In the genomic region with DNA sequence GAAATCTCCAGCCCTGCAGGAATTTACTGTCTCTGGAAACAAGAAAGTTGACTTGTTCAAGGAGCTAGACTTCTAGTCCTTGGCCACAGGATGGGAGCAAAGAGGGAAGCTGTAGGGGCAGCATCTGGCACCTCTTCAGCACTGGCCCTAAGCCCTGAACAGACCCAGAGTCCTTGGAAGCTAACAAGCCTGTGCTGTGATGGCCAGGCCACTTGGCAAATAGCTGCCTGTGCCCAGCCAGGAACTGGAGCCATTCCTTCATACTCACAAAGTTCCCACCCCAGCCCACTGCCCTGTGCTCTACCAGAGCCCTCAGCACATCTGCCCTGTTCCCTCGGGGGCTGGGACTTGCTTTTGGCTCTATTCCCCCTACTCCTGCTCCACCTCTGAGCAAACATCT, we compare ENCODE assay signal across 17 cellular contexts. TPM values are rescaled to one million over a fixed set of nuclear protein-coding genes. Genes with fewer than 3 reads are reported as not detected.
DNase-seq lines count a peak whose midpoint lies in the region; ATAC-seq and TF ChIP-seq lines count a peak whose summit lies in the region.
"Had no signal": no experiment of that assay in that cellular context is flagged by ENCODE, and none has a peak within 500 bp of the region (broad histone marks: within the 10 kb centered on the region; RNA-seq: fewer than 3 reads in every experiment).

No MANE protein-coding gene starts in this region.

- H3K36me3 ChIP-seq in MG63 = no peaks in the 10 kb centered on the region
- H3K36me3 ChIP-seq: HAP-1 had no signal

- H3K36me3 Mint-ChIP-seq in nephron (ENCODE audit: low read depth) = peaks cover 4% of the 10 kb centered on the region
- no peaks in the 10 kb centered on the region for H3K36me3 Mint-ChIP-seq in endothelial cell (ENCODE audit: low read depth, unreplicated experiment)

- no peak for ATAC-seq in HG03139 (IDR thresholded peaks at IDR 0.05; ENCODE audit: unreplicated experiment)
- ATAC-seq: GM12878, HepG2 had no signal

- H3K4me3 Mint-ChIP-seq in nephron = no peak overlapping the region
- H3K4me3 Mint-ChIP-seq in endothelial cell (ENCODE audit: unreplicated experiment) = no peak overlapping the region
- H3K4me3 Mint-ChIP-seq: B cell; CD4-positive, alpha-beta T cell had no signal

- peaks cover 8% of the 10 kb centered on the region for H3K9me3 Mint-ChIP-seq in nephron
- no peaks in the 10 kb centered on the region for H3K9me3 Mint-ChIP-seq in endothelial cell (ENCODE audit: unreplicated experiment)

- H3K4me1 Mint-ChIP-seq in nephron (peaks cover 24% of the 10 kb centered on the region), endothelial cell (ENCODE audit: unreplicated experiment) (peaks cover 3% of the 10 kb centered on the region)
- H3K4me1 Mint-ChIP-seq: B cell had no signal

- H3K4me3 ChIP-seq in MG63 = no peak overlapping the region
- H3K4me3 ChIP-seq: GM12878, HAP-1 had no signal

- DNase-seq in Ammon's horn (ENCODE audit: low spot score) = peak; percentile 57
- peak; percentile 74 for DNase-seq in MG63
- DNase-seq in head of caudate nucleus = peak in 29 of 42 donors; percentile 12 to 72 (median 36)
- DNase-seq in activated CD4-positive, CD25-positive, alpha-beta regulatory T cell treated with anti-CD3 and anti-CD28 coated beads, Interleukin-2, amount 50 U/mL, for 72 hours = no peak
- DNase-seq in endothelial cell (ENCODE audit: low spot score) = no peak
- DNase-seq in NCI-H82 treated with DMSO at 0.1 percent for 48 hours (lab: John Stamatoyannopoulos, UW; ENCODE audit: unreplicated experiment) = no peak
- DNase-seq: ACHN; Calu3; CD4-positive, alpha-beta T cell; DMS 273 treated with DMSO at 0.1 percent for 48 hours; GOT3 had no signal

- H3K27ac Mint-ChIP-seq in nephron = peak overlapping the region; percentile 2 to 63 (median 23)
- H3K27ac Mint-ChIP-seq in endothelial cell (ENCODE audit: unreplicated experiment) = no peak overlapping the region
- H3K27ac Mint-ChIP-seq: B cell; CD4-positive, alpha-beta T cell had no signal

- peaks cover 32% of the 10 kb centered on the region for H3K27me3 Mint-ChIP-seq in nephron (ENCODE audit: low read depth)
- H3K27me3 Mint-ChIP-seq in endothelial cell (ENCODE audit: unreplicated experiment) = peaks cover 2% of the 10 kb centered on the region

- TF ChIP-seq CTCF in nephron (IDR thresholded peaks at IDR 0.05; ENCODE audit: unreplicated experiment in 3 of 3) (no peak), endothelial cell (IDR thresholded peaks at IDR 0.05; ENCODE audit: unreplicated experiment) (no peak)

- H3K9me3 ChIP-seq in MG63 = no peaks in the 10 kb centered on the region
- H3K9me3 ChIP-seq: HAP-1 had no signal

- intact Hi-C loops in head of caudate nucleus (cut with DNase I) = no loop called here

- H3K27me3 ChIP-seq in MG63 = no peaks in the 10 kb centered on the region

RNA-seq across cellular contexts. Expression of a gene that starts 9.3 kb away (rescaled TPM):
- total RNA-seq in MG63 (2014; rRNA removed; shearing (Covaris generic); ENCODE audit: low replicate concordance) = 8.6 and 9.1 TPM in 2 replicates
- 22.6 TPM for total RNA-seq in endothelial cell (ENCODE audit: unreplicated experiment)
- total RNA-seq: B cell; CD4-positive, alpha-beta T cell; GM12878; HepG2 had no signal

Comparison
In these comparisons a context has a peak if more than half of its experiments do, and no peak if none do; other contexts are left out.
1. DNase-seq: peak in Ammon's horn (single experiment), MG63 (single experiment) and head of caudate nucleus (29 of 42); none in activated CD4-positive, CD25-positive, alpha-beta regulatory T cell treated with anti-CD3 and anti-CD28 coated beads, Interleukin-2, amount 50 U/mL, for 72 hours (single experiment), endothelial cell (single experiment) and NCI-H82 treated with DMSO at 0.1 percent for 48 hours (single experiment).